Comparison of ENCODE assay signal across 8 cellular contexts in the genomic region with DNA sequence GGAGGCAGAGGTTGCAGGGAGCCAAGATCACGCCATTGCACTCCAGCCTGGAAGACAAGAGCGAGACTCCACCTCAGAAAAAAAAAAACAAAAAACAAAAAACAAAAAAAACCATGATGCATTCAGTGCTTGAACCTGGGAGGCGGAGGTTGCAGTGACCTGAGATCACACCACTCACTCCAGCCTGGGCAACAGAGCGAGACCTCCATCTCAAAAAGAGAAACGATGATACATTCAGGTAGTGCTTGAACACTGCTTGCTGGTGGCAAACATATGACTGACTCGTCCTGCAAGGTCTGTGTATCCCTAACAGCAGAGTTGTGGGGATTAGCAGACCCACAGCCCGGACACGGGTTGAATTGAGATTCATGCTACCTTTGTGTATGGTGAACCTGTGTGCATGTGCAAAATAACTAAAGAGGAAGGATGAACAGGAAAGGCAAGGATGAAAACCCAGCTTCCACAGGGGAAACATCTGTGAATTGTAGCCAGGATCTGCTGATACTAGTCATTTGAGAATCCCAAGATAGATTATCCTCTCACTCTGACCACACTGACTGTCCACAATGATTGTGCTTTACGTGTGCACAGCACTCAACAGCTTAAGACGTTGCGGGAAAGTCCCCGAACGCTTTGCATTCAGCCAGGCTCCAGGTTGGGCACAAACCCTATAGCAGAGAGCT. TPM values are rescaled to one million over a fixed set of nuclear protein-coding genes. Genes with fewer than 3 reads are reported as not detected.
DNase-seq lines count a peak whose midpoint lies in the region; ATAC-seq and TF ChIP-seq lines count a peak whose summit lies in the region.

No MANE protein-coding gene starts in this region.

- H3K27ac Mint-ChIP-seq in activated naive CD4-positive, alpha-beta T cell treated with anti-CD3 and anti-CD28 coated beads, Interleukin-2, amount 50 U/mL, for 72 hours: peak overlapping the region in 1 of 2 donors; percentile 22

- H3K4me1 ChIP-seq in stomach: peaks cover 78 to 99% (median 90%) of the 10 kb centered on the region in 4 donors

- DNase-seq in activated naive CD4-positive, alpha-beta T cell treated with anti-CD3 and anti-CD28 coated beads, Interleukin-2, amount 50 U/mL, for 72 hours (ENCODE audit: low spot score in 2 of 2): no peak
- no peak for DNase-seq in activated naive CD4-positive, alpha-beta T cell treated with Interleukin-2 at 50 U/mL for 16 hours
- no peak for DNase-seq in caudate nucleus (lab: John Stamatoyannopoulos, UW)
- DNase-seq in stomach: no peak
- no peak for DNase-seq in SKM-1 (lab: John Stamatoyannopoulos, UW; ENCODE audit: unreplicated experiment)
- DNase-seq in NOMO-1 treated with DMSO at 0.1 percent for 48 hours (lab: John Stamatoyannopoulos, UW; ENCODE audit: unreplicated experiment): no peak
- no peak for DNase-seq in globus pallidus (ENCODE audit: low spot score)

- peak; percentile 52 to 82 for ATAC-seq in activated naive CD4-positive, alpha-beta T cell treated with anti-CD3 and anti-CD28 coated beads, Interleukin-2, amount 50 U/mL, for 72 hours
- ATAC-seq in HG03066 (IDR thresholded peaks at IDR 0.05; ENCODE audit: low read depth, unreplicated experiment): peak; percentile 69

- no peaks in the 10 kb centered on the region for H3K9me3 ChIP-seq in stomach

- no peaks in the 10 kb centered on the region for H3K36me3 ChIP-seq in stomach

- intact Hi-C loops in stomach (cut with DNase I; ENCODE audit: low total_unique reads): no loop called here

- H3K4me3 ChIP-seq in stomach: no peak overlapping the region

- no peaks in the 10 kb centered on the region for H3K27me3 ChIP-seq in stomach

- H3K9me3 Mint-ChIP-seq in activated naive CD4-positive, alpha-beta T cell treated with anti-CD3 and anti-CD28 coated beads, Interleukin-2, amount 50 U/mL, for 72 hours: no peaks in the 10 kb centered on the region

- no peaks in the 10 kb centered on the region for H3K36me3 Mint-ChIP-seq in activated naive CD4-positive, alpha-beta T cell treated with anti-CD3 and anti-CD28 coated beads, Interleukin-2, amount 50 U/mL, for 72 hours

- TF ChIP-seq CTCF in stomach (IDR thresholded peaks at IDR 0.05): no peak

- no peak for TF ChIP-seq POLR2A in stomach (IDR thresholded peaks at IDR 0.05)

- 61 to 68% (median 67%) methylated on average over 13 of the region's 13 CpGs for WGBS in stomach, 5 donors

- peak overlapping the region; percentile 49 for H3K27ac ChIP-seq in caudate nucleus (ENCODE audit: low read depth, low read length)
- H3K27ac ChIP-seq in stomach: peak overlapping the region; percentile 86 to 94 (median 91)

- no peak for TF ChIP-seq EP300 in stomach (IDR thresholded peaks at IDR 0.05)

RNA-seq across cellular contexts. Expression of gene MRPS23, which starts 52.4 kb away (rescaled TPM):
- total RNA-seq in activated naive CD4-positive, alpha-beta T cell treated with anti-CD3 and anti-CD28 coated beads, Interleukin-2, amount 50 U/mL, for 72 hours: 10 to 100 TPM; 43.1 to 57.7 TPM
- 10 to 100 TPM in 4 of 5 donors, not detected in 1; 12.6 to 26.8 (median 16.8) TPM for total RNA-seq in stomach
- 10 to 100 TPM; 25.1 to 43.3 (median 34.2) TPM for polyA plus RNA-seq in stomach

RNA-seq across cellular contexts. Expression of gene CUEDC1, which starts 53.0 kb away (rescaled TPM):
- under 1 TPM in 1 of 2 donors, not detected in 1; 0.84 TPM for total RNA-seq in activated naive CD4-positive, alpha-beta T cell treated with anti-CD3 and anti-CD28 coated beads, Interleukin-2, amount 50 U/mL, for 72 hours
- 100 to 1,000 TPM in 1 of 5 donors, 10 to 100 TPM in 4; 10.5 to 111 (median 23.6) TPM for total RNA-seq in stomach
- polyA plus RNA-seq in stomach: 10 to 100 TPM; 16.5 to 30.1 (median 19.8) TPM

Comparison
In these comparisons a context has a peak if more than half of its experiments do, and no peak if none do; other contexts are left out.
1. RNA of gene CUEDC1, which starts 53.0 kb away (total RNA-seq): 10.5 to 111 TPM in stomach; 0.84 TPM in activated naive CD4-positive, alpha-beta T cell treated with anti-CD3 and anti-CD28 coated beads, Interleukin-2, amount 50 U/mL, for 72 hours; every median in the first group is over 4 times any median in the second.